Comparison of ENCODE assay signal across 15 cellular contexts in the genomic region with DNA sequence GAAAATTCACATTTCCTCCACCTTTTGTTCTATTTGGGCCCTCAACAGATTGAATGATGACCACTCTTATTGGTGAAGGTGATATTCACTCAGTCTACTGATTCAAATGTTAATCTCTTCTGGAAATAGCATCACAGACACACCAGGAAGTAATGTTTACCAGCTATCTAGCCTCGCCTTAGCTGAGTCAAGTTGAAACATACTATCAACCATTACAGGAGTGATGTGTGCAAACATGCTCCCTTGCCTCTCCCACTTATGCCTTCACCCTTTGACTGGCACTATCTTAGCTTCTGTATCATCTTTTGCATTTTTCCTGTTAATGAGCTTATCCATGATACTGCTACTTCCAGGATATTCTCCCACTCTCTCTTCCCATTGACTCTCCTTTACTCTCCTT.
DNase-seq lines count a peak whose midpoint lies in the region; ATAC-seq and TF ChIP-seq lines count a peak whose summit lies in the region.
"Had no signal": no experiment of that assay in that cellular context is flagged by ENCODE, and none has a peak within 500 bp of the region (broad histone marks: within the 10 kb centered on the region; RNA-seq: fewer than 3 reads in every experiment).

No MANE protein-coding gene starts in this region.

- ATAC-seq in GM18498 (IDR thresholded peaks at IDR 0.05; ENCODE audit: unreplicated experiment) (peak; percentile 76), GM19438 (IDR thresholded peaks at IDR 0.05; ENCODE audit: low read depth, unreplicated experiment) (peak; percentile 62), HG02870 (IDR thresholded peaks at IDR 0.05; ENCODE audit: unreplicated experiment) (peak; percentile 70), HG03520 (IDR thresholded peaks at IDR 0.05; ENCODE audit: unreplicated experiment) (peak; percentile 70)
- ATAC-seq: activated T-cell treated with anti-CD3 and anti-CD28 coated beads, Interleukin-2, amount 50 U/mL, for 4 hours had no signal

- H3K9me3 ChIP-seq in SK-N-SH, result no peaks in the 10 kb centered on the region
- no peaks in the 10 kb centered on the region for H3K9me3 ChIP-seq in tibial nerve
- H3K9me3 ChIP-seq: SJSA1 had no signal

- DNase-seq in SK-N-SH (no peak), erythroblast (lab: John Stamatoyannopoulos, UW) (no peak), tibial nerve (ENCODE audit: low spot score in 2 of 2) (no peak), NCI-H69 (lab: John Stamatoyannopoulos, UW) (no peak)
- DNase-seq: activated T-cell treated with anti-CD3 and anti-CD28 coated beads, Interleukin-2, amount 50 U/mL, for 4 hours; DMS79; NCI-H1105; NCI-H774; substantia nigra had no signal

- H3K27me3 ChIP-seq in SK-N-SH (ENCODE audit: insufficient read depth) (no peaks in the 10 kb centered on the region), tibial nerve (no peaks in the 10 kb centered on the region)
- H3K27me3 ChIP-seq: SJSA1 had no signal

- TF ChIP-seq POLR2A in erythroblast (IDR thresholded peaks at IDR 0.05; ENCODE audit: low read length) (no peak), tibial nerve (IDR thresholded peaks at IDR 0.05) (no peak)

- TF ChIP-seq CTCF in SK-N-SH (IDR thresholded peaks at IDR 0.05) (no peak), tibial nerve (IDR thresholded peaks at IDR 0.05) (no peak)

- H3K9me2 ChIP-seq in SK-N-SH, result no peaks in the 10 kb centered on the region

- H3K9ac ChIP-seq in SK-N-SH, result no peak overlapping the region

- 17% methylated on average over 1 of the region's 1 CpG for WGBS in SK-N-SH (ENCODE audit: low lambda C conversion rate)
- 86 to 97% methylated on average over 1 of the region's 1 CpG for WGBS in tibial nerve, 2 donors

- H3F3A ChIP-seq in SK-N-SH (replicated peaks; ENCODE audit: insufficient read depth), result no peaks in the 10 kb centered on the region

- H2AFZ ChIP-seq in SK-N-SH (ENCODE audit: low read depth), result no peak overlapping the region

- POLR2A ChIA-PET in SK-N-SH (lab: Yijun Ruan, JAX), result no interaction called here

- H3K4me1 ChIP-seq in SK-N-SH (ENCODE audit: control insufficient read depth in 1 of 2, insufficient read depth in 2 of 2, low read depth in 1 of 2, low read length in 1 of 2) (peaks cover 0 to 5% of the 10 kb centered on the region in 2 experiments; a peak in 2 of 4 replicates), tibial nerve (peaks cover 0 to 19% (median 5%) of the 10 kb centered on the region in 4 donors)
- H3K4me1 ChIP-seq: SJSA1 had no signal

- no peak overlapping the region for H3K4me3 ChIP-seq in SK-N-SH (ENCODE audit: low read depth in 2 of 2, low read length in 1 of 2)
- H3K4me3 ChIP-seq in tibial nerve, result no peak overlapping the region
- H3K4me3 ChIP-seq: SJSA1 had no signal

- CTCF ChIA-PET in SK-N-SH (lab: Yijun Ruan, JAX), result no interaction called here

- no peak for TF ChIP-seq EP300 in SK-N-SH (IDR thresholded peaks at IDR 0.05; ENCODE audit: borderline replicate concordance in 1 of 2, low read depth in 1 of 2, low read length in 1 of 2)
- no peak for TF ChIP-seq EP300 in tibial nerve (IDR thresholded peaks at IDR 0.05)

- H3K36me3 ChIP-seq in SK-N-SH (replicated peaks in 1 of 2; ENCODE audit: control insufficient read depth in 1 of 2, insufficient read depth in 2 of 2, low read length in 1 of 2) (no peaks in the 10 kb centered on the region), tibial nerve (no peaks in the 10 kb centered on the region)
- H3K36me3 ChIP-seq: SJSA1 had no signal

- no peaks in the 10 kb centered on the region for H3K79me2 ChIP-seq in SK-N-SH (ENCODE audit: insufficient read depth)

- no peak overlapping the region for H3K4me2 ChIP-seq in SK-N-SH

- no peak for TF ChIP-seq RAD21 in SK-N-SH (IDR thresholded peaks at IDR 0.05; ENCODE audit: low read length)

- no peaks in the 10 kb centered on the region for H4K20me1 ChIP-seq in SK-N-SH (ENCODE audit: insufficient read depth)

- no peak overlapping the region for H3K27ac ChIP-seq in SK-N-SH (ENCODE audit: low read depth in 2 of 2, low read length in 1 of 2)
- no peak overlapping the region for H3K27ac ChIP-seq in tibial nerve
- H3K27ac ChIP-seq: SJSA1, VCaP had no signal

TF ChIP-seq in SK-N-SH, 30 proteins besides CTCF, POLR2A, EP300 and RAD21:
- TF ChIP-seq, protein P1, sequence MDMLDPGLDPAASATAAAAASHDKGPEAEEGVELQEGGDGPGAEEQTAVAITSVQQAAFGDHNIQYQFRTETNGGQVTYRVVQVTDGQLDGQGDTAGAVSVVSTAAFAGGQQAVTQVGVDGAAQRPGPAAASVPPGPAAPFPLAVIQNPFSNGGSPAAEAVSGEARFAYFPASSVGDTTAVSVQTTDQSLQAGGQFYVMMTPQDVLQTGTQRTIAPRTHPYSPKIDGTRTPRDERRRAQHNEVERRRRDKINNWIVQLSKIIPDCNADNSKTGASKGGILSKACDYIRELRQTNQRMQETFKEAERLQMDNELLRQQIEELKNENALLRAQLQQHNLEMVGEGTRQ (IDR thresholded peaks at IDR 0.05; ENCODE audit: borderline replicate concordance, low read depth, low read length), result no peak
- TF ChIP-seq TEAD4 (IDR thresholded peaks at IDR 0.05; ENCODE audit: borderline replicate concordance, insufficient read depth) (no peak), NRF1 (IDR thresholded peaks at IDR 0.05; ENCODE audit: low read depth, low read length) (no peak), POLR2AphosphoS5 (IDR thresholded peaks at IDR 0.05; ENCODE audit: low read depth, low read length) (no peak), EZH2phosphoT487 (IDR thresholded peaks at IDR 0.05; ENCODE audit: borderline replicate concordance, low read depth) (no peak), MXI1 (IDR thresholded peaks at IDR 0.05; ENCODE audit: low read depth, low read length) (no peak), TAF1 (IDR thresholded peaks at IDR 0.05; ENCODE audit: borderline replicate concordance, low read depth, low read length) (no peak), RCOR1 (IDR thresholded peaks at IDR 0.05; ENCODE audit: low read length) (no peak), SMC3 (IDR thresholded peaks at IDR 0.05; ENCODE audit: low read depth, low read length) (no peak), CHD2 (IDR thresholded peaks at IDR 0.05; ENCODE audit: low read length, partially characterized antibody) (no peak), YY1 (IDR thresholded peaks at IDR 0.05; ENCODE audit: low read depth) (no peak)
- TF ChIP-seq, protein P2, sequence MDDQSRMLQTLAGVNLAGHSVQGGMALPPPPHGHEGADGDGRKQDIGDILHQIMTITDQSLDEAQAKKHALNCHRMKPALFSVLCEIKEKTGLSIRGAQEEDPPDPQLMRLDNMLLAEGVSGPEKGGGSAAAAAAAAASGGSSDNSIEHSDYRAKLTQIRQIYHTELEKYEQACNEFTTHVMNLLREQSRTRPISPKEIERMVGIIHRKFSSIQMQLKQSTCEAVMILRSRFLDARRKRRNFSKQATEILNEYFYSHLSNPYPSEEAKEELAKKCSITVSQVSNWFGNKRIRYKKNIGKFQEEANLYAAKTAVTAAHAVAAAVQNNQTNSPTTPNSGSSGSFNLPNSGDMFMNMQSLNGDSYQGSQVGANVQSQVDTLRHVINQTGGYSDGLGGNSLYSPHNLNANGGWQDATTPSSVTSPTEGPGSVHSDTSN (IDR thresholded peaks at IDR 0.05), result no peak
- TF ChIP-seq, protein P3, sequence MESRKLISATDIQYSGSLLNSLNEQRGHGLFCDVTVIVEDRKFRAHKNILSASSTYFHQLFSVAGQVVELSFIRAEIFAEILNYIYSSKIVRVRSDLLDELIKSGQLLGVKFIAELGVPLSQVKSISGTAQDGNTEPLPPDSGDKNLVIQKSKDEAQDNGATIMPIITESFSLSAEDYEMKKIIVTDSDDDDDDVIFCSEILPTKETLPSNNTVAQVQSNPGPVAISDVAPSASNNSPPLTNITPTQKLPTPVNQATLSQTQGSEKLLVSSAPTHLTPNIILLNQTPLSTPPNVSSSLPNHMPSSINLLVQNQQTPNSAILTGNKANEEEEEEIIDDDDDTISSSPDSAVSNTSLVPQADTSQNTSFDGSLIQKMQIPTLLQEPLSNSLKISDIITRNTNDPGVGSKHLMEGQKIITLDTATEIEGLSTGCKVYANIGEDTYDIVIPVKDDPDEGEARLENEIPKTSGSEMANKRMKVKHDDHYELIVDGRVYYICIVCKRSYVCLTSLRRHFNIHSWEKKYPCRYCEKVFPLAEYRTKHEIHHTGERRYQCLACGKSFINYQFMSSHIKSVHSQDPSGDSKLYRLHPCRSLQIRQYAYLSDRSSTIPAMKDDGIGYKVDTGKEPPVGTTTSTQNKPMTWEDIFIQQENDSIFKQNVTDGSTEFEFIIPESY (IDR thresholded peaks at IDR 0.05; ENCODE audit: borderline replicate concordance, low read depth), result no peak
- TF ChIP-seq, protein P4, sequence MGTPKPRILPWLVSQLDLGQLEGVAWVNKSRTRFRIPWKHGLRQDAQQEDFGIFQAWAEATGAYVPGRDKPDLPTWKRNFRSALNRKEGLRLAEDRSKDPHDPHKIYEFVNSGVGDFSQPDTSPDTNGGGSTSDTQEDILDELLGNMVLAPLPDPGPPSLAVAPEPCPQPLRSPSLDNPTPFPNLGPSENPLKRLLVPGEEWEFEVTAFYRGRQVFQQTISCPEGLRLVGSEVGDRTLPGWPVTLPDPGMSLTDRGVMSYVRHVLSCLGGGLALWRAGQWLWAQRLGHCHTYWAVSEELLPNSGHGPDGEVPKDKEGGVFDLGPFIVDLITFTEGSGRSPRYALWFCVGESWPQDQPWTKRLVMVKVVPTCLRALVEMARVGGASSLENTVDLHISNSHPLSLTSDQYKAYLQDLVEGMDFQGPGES (IDR thresholded peaks at IDR 0.05; ENCODE audit: low read depth, low read length), result no peak
- TF ChIP-seq, protein P5, sequence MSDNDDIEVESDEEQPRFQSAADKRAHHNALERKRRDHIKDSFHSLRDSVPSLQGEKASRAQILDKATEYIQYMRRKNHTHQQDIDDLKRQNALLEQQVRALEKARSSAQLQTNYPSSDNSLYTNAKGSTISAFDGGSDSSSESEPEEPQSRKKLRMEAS (IDR thresholded peaks at IDR 0.05; ENCODE audit: low read depth), result no peak
TF ChIP-seq in SK-N-SH: peak in this region for 0.
